ENCODE assay signal across 10 cellular contexts in the genomic region with DNA sequence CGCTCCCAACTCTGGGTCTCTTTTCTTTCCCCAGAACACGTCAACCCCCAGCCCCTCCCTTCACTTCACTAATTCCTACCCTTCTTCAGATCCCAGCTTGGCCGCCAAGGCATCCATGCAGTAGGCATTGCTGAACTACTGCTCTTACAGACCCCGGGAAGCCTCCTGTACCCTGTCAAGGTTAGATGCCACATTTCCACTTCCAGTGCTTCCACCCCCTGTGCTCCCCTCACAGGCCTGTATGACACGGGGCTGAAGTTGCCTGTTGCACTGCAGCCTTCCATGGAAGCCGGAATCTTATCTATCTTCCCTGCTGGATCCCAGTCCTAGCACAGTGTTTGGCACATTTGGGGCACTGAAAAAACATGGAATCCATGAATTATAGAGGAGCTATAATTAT.
DNase-seq lines count a peak whose midpoint lies in the region; ATAC-seq and TF ChIP-seq lines count a peak whose summit lies in the region.
"Had no signal": no experiment of that assay in that cellular context is flagged by ENCODE, and none has a peak within 500 bp of the region (broad histone marks: within the 10 kb centered on the region; RNA-seq: fewer than 3 reads in every experiment).

No MANE protein-coding gene starts in this region.

- no peak for DNase-seq in activated CD4-positive, alpha-beta T cell treated with anti-CD3 and anti-CD28 coated beads, Interleukin-2, amount 10 ng/mL, durations not matched to agents 24 days and 14 days
- no peak for DNase-seq in activated CD4-positive, alpha-beta T cell treated with anti-CD3 and anti-CD28 coated beads, Interleukin-2, amount 50 U/mL, for 1 hour
- DNase-seq in neural progenitor cell (ENCODE audit: low spot score) (no peak), OCI-M1 (lab: John Stamatoyannopoulos, UW) (no peak), uterus (no peak)
- DNase-seq: EL had no signal

- H3K4me3 ChIP-seq in Loucy (ENCODE audit: low read length, poor library complexity, severe bottlenecking) (peak overlapping the region; percentile 89), neural progenitor cell (peak overlapping the region; percentile 81), uterus (no peak overlapping the region)
- H3K4me3 ChIP-seq: K562 had no signal

- peaks cover 4% of the 10 kb centered on the region for H3K36me3 Mint-ChIP-seq in activated CD4-positive, alpha-beta T cell treated with anti-CD3 and anti-CD28 coated beads, Interleukin-2, amount 10 ng/mL, durations not matched to agents 24 days and 14 days (ENCODE audit: low read depth)
- H3K36me3 Mint-ChIP-seq in brain (no peaks in the 10 kb centered on the region), neural progenitor cell (peaks cover 12% of the 10 kb centered on the region)

- H3K9ac ChIP-seq in Loucy (ENCODE audit: low read depth, low read length, poor library complexity, severe bottlenecking) (peak overlapping the region; percentile 83), neural progenitor cell (no peak overlapping the region)

- H3K9me3 ChIP-seq in Loucy (ENCODE audit: insufficient read depth, low read depth, low read length) (no peaks in the 10 kb centered on the region), neural progenitor cell (ENCODE audit: low read depth) (no peaks in the 10 kb centered on the region), uterus (no peaks in the 10 kb centered on the region)

- peaks cover 32% of the 10 kb centered on the region for H3K4me1 ChIP-seq in Loucy (ENCODE audit: insufficient read depth, low read length, poor library complexity, severe bottlenecking)
- peaks cover 26% of the 10 kb centered on the region for H3K4me1 ChIP-seq in neural progenitor cell
- peaks cover 0 to 12% of the 10 kb centered on the region in 2 donors for H3K4me1 ChIP-seq in uterus

- H3K4me1 Mint-ChIP-seq in activated CD4-positive, alpha-beta T cell treated with anti-CD3 and anti-CD28 coated beads, Interleukin-2, amount 10 ng/mL, durations not matched to agents 24 days and 14 days: peaks cover 22% of the 10 kb centered on the region
- H3K4me1 Mint-ChIP-seq in brain: peaks cover 37% of the 10 kb centered on the region
- peaks cover 34% of the 10 kb centered on the region for H3K4me1 Mint-ChIP-seq in neural progenitor cell

- TF ChIP-seq POLR2A in uterus (IDR thresholded peaks at IDR 0.05): no peak

- no peak for ATAC-seq in GM21423 (IDR thresholded peaks at IDR 0.05; ENCODE audit: unreplicated experiment)
- ATAC-seq: K562 had no signal

- H3K4me3 Mint-ChIP-seq in activated CD4-positive, alpha-beta T cell treated with anti-CD3 and anti-CD28 coated beads, Interleukin-2, amount 10 ng/mL, durations not matched to agents 24 days and 14 days: peak overlapping the region; percentile 88
- H3K4me3 Mint-ChIP-seq in brain (peak overlapping the region; percentile 89 to 93 (median 92)), neural progenitor cell (peak overlapping the region; percentile 91)

- H3K27me3 Mint-ChIP-seq in activated CD4-positive, alpha-beta T cell treated with anti-CD3 and anti-CD28 coated beads, Interleukin-2, amount 10 ng/mL, durations not matched to agents 24 days and 14 days: peaks cover 25% of the 10 kb centered on the region
- H3K27me3 Mint-ChIP-seq in brain (peaks cover 30% of the 10 kb centered on the region), neural progenitor cell (ENCODE audit: insufficient read depth, low read depth) (peaks cover 5% of the 10 kb centered on the region)

- H3F3A ChIP-seq in Loucy (ENCODE audit: low read depth): no peaks in the 10 kb centered on the region
- peaks cover 47% of the 10 kb centered on the region for H3F3A ChIP-seq in neural progenitor cell (ENCODE audit: low read depth)

- H3K9me3 Mint-ChIP-seq in activated CD4-positive, alpha-beta T cell treated with anti-CD3 and anti-CD28 coated beads, Interleukin-2, amount 10 ng/mL, durations not matched to agents 24 days and 14 days: no peaks in the 10 kb centered on the region
- H3K9me3 Mint-ChIP-seq in brain: no peaks in the 10 kb centered on the region
- H3K9me3 Mint-ChIP-seq in neural progenitor cell: no peaks in the 10 kb centered on the region

- intact Hi-C loops in activated CD4-positive, alpha-beta T cell treated with anti-CD3 and anti-CD28 coated beads, Interleukin-2, amount 10 ng/mL, durations not matched to agents 24 days and 14 days (cut with micrococcal nuclease): no loop called here
- intact Hi-C loops in uterus (cut with DNase I; ENCODE audit: low total_unique reads): no loop called here

- H3K79me2 ChIP-seq in Loucy (ENCODE audit: insufficient read depth, low read length) (peaks cover 47% of the 10 kb centered on the region), neural progenitor cell (ENCODE audit: low read depth) (peaks cover 41% of the 10 kb centered on the region)

- H3K27ac ChIP-seq in neural progenitor cell: no peak overlapping the region
- H3K27ac ChIP-seq in uterus: no peak overlapping the region

- H3K4me2 ChIP-seq in Loucy (ENCODE audit: low read depth, low read length, poor library complexity, severe bottlenecking) (peak overlapping the region; percentile 97), neural progenitor cell (peak overlapping the region; percentile 89)

- TF ChIP-seq CTCF in Loucy (conservative IDR thresholded peaks at IDR 0.05; ENCODE audit: low read length) (no peak), brain (conservative IDR thresholded peaks at IDR 0.05) (no peak), neural progenitor cell (IDR thresholded peaks at IDR 0.05) (no peak), uterus (IDR thresholded peaks at IDR 0.05) (no peak)

- H4K20me1 ChIP-seq in Loucy (ENCODE audit: insufficient read depth, low read length, poor library complexity, severe bottlenecking) (peaks cover 20% of the 10 kb centered on the region), neural progenitor cell (ENCODE audit: low read depth) (peaks cover 17% of the 10 kb centered on the region)

- peak overlapping the region; percentile 45 for H3K27ac Mint-ChIP-seq in activated CD4-positive, alpha-beta T cell treated with anti-CD3 and anti-CD28 coated beads, Interleukin-2, amount 10 ng/mL, durations not matched to agents 24 days and 14 days
- H3K27ac Mint-ChIP-seq in brain (peak overlapping the region in 4 of 5 experiments; percentile 76 to 84 (median 80)), neural progenitor cell (no peak overlapping the region)

- H3K36me3 ChIP-seq in Loucy (ENCODE audit: insufficient read depth, low read length) (no peaks in the 10 kb centered on the region), neural progenitor cell (no peaks in the 10 kb centered on the region), uterus (no peaks in the 10 kb centered on the region)

- H3K9me2 ChIP-seq in Loucy (replicated peaks; ENCODE audit: low read depth, low read length): no peaks in the 10 kb centered on the region

- H3K27me3 ChIP-seq in Loucy (ENCODE audit: insufficient read depth, low read length, poor library complexity, severe bottlenecking) (peaks cover 3% of the 10 kb centered on the region), neural progenitor cell (peaks cover 10% of the 10 kb centered on the region), uterus (peaks cover 0 to 6% of the 10 kb centered on the region in 2 donors)

- H2AFZ ChIP-seq in Loucy (ENCODE audit: low read length): no peak overlapping the region
- no peak overlapping the region for H2AFZ ChIP-seq in neural progenitor cell (replicated peaks)

Comparison
In these comparisons a context has a peak if more than half of its experiments do, and no peak if none do; other contexts are left out.
1. H3K4me3 ChIP-seq: peak in Loucy (single experiment) and neural progenitor cell (single experiment); none in uterus (0 of 2).
2. Peak in every context shown above with its lines, with median percentiles within 50 percentile points of each other: H3K4me3 Mint-ChIP-seq.